In genomic region chr7:66146701-66147100, GRCh38 we compare ENCODE assay signal across 11 cellular contexts. TPM values are rescaled to one million over a fixed set of nuclear protein-coding genes. Genes with fewer than 3 reads are reported as not detected.
DNase-seq lines count a peak whose midpoint lies in the region; ATAC-seq, FAIRE-seq and TF ChIP-seq lines count a peak whose summit lies in the region.
"Had no signal": no experiment of that assay in that cellular context is flagged by ENCODE, and none has a peak within 500 bp of the region (broad histone marks: within the 10 kb centered on the region; RNA-seq: fewer than 3 reads in every experiment).

No MANE protein-coding gene starts in this region.

- H3K27me3 Mint-ChIP-seq in CD8-positive, alpha-beta memory T cell, result no peaks in the 10 kb centered on the region
- H3K27me3 Mint-ChIP-seq: naive thymus-derived CD4-positive, alpha-beta T cell had no signal

- no peak overlapping the region for H3K4me2 ChIP-seq in K562 (ENCODE audit: insufficient read depth, low read length)

- BruUV-seq in K562 (replicated peaks; lab: Mats Ljungman, UMichigan), result TSS peak; percentile 27

- H2AFZ ChIP-seq in K562 (ENCODE audit: low read depth, low read length), result no peak overlapping the region

- no peaks in the 10 kb centered on the region for H3K9me1 ChIP-seq in K562 (ENCODE audit: control insufficient read depth, insufficient read depth, low read length)

- no peak for FAIRE-seq in K562 (lab: Jason Lieb, UNC)
- FAIRE-seq: colon had no signal

- H3K9ac ChIP-seq in K562 (ENCODE audit: insufficient read depth in 1 of 2, low read depth in 2 of 2, low read length in 2 of 2) (no peak overlapping the region), mucosa of stomach (ENCODE audit: low read length) (peak overlapping the region; percentile 12)

- H3K27ac ChIP-seq in CD8-positive, alpha-beta memory T cell (ENCODE audit: low read depth, low read length), result no peak overlapping the region
- no peak overlapping the region for H3K27ac ChIP-seq in K562 (ENCODE audit: extremely low read depth, low read depth, low read length)

- no peak for TF ChIP-seq POLR2A in K562 (conservative IDR thresholded peaks at IDR 0.05)

- H3K4me1 ChIP-seq in CD8-positive, alpha-beta memory T cell (ENCODE audit: insufficient read depth, low read length), result peaks cover 12% of the 10 kb centered on the region
- no peaks in the 10 kb centered on the region; a peak in 2 of 5 replicates for H3K4me1 ChIP-seq in K562 (replicated peaks in 1 of 2; ENCODE audit: control insufficient read depth in 2 of 2, insufficient read depth in 2 of 2, low read length in 2 of 2)
- H3K4me1 ChIP-seq in mucosa of stomach (ENCODE audit: control insufficient read depth, insufficient read depth, low read length), result peaks cover 9% of the 10 kb centered on the region

- in situ Hi-C loops in K562 (cut with MboI), result no loop called here

- H3K36me3 Mint-ChIP-seq in CD8-positive, alpha-beta memory T cell, result peaks cover 14 to 82% (median 21%) of the 10 kb centered on the region in 3 donors

- TF ChIP-seq CTCF in K562 (IDR thresholded peaks at IDR 0.05 in 2 of 3, conservative IDR thresholded peaks at IDR 0.05 in 1 of 3; ENCODE audit: insufficient read depth in 2 of 3, low read depth in 1 of 3, low read length in 3 of 3), result no peak

- DNase-seq in CD8-positive, alpha-beta memory T cell, result no peak
- DNase-seq in M059J (ENCODE audit: low read depth) (peak; percentile 57), K562 (ENCODE audit: extremely low read depth in 1 of 4, low spot score in 3 of 4) (no peak), KG1 (lab: John Stamatoyannopoulos, UW) (no peak), AML-193 (lab: John Stamatoyannopoulos, UW) (no peak)
- DNase-seq in activated naive CD4-positive, alpha-beta T cell (lab: John Stamatoyannopoulos, UW), result no peak
- DNase-seq: naive thymus-derived CD4-positive, alpha-beta T cell; substantia nigra had no signal

- ATAC-seq in K562, result no peak
- ATAC-seq in HG03039 (IDR thresholded peaks at IDR 0.05; ENCODE audit: unreplicated experiment), result no peak
- ATAC-seq: naive thymus-derived CD4-positive, alpha-beta T cell had no signal

- peaks cover 29% of the 10 kb centered on the region for H3K36me3 ChIP-seq in CD8-positive, alpha-beta memory T cell (ENCODE audit: insufficient read depth, low read length)
- peaks cover 96% of the 10 kb centered on the region for H3K36me3 ChIP-seq in K562 (ENCODE audit: control insufficient read depth, insufficient read depth, low read length)
- H3K36me3 ChIP-seq in mucosa of stomach (ENCODE audit: control insufficient read depth, insufficient read depth, low read length), result peaks cover 10% of the 10 kb centered on the region

- no peaks in the 10 kb centered on the region for H3K9me3 Mint-ChIP-seq in CD8-positive, alpha-beta memory T cell
- H3K9me3 Mint-ChIP-seq: naive thymus-derived CD4-positive, alpha-beta T cell had no signal

- CTCF ChIA-PET in CD8-positive, alpha-beta memory T cell (lab: Charles Lee), result interaction anchor here (0.6 kb wide), 1 partner anchor 363 kb away, joined by 3 read pairs; no protein-coding TSS in a partner anchor
- CTCF ChIA-PET in K562 (lab: Yijun Ruan, JAX; ENCODE audit: low intra/inter-chr PET ratio), result no interaction called here

- no peak for TF ChIP-seq RAD21 in K562 (CRISPR knock-in tag; conservative IDR thresholded peaks at IDR 0.05 in 1 of 2, IDR thresholded peaks at IDR 0.05 in 1 of 2)

- peaks cover 30 to 47% (median 46%) of the 10 kb centered on the region in 3 donors for H3K4me1 Mint-ChIP-seq in CD8-positive, alpha-beta memory T cell

- peak overlapping the region in 6 of 8 donors; percentile 1 to 61 (median 26) for H3K27ac Mint-ChIP-seq in CD8-positive, alpha-beta memory T cell

- H3K27me3 ChIP-seq in CD8-positive, alpha-beta memory T cell (ENCODE audit: insufficient read depth, low read length, poor library complexity, severe bottlenecking), result no peaks in the 10 kb centered on the region
- H3K27me3 ChIP-seq in K562 (ENCODE audit: control insufficient read depth in 2 of 2, insufficient read depth in 2 of 2, low read length in 2 of 2), result no peaks in the 10 kb centered on the region
- no peaks in the 10 kb centered on the region for H3K27me3 ChIP-seq in mucosa of stomach (ENCODE audit: control insufficient read depth, insufficient read depth, low read length)

- TF ChIP-seq EP300 in K562 (IDR thresholded peaks at IDR 0.05; ENCODE audit: low read length), result no peak

- POLR2A ChIA-PET in CD8-positive, alpha-beta memory T cell (lab: Charles Lee), result no interaction called here
- POLR2A ChIA-PET in K562 (lab: Yijun Ruan, JAX), result interaction anchor here (0.6 to 0.9 kb wide), 3 partner anchors 10 to 737 kb away, joined by 3 to 5 read pairs (median 3); no protein-coding TSS in a partner anchor

- H3K4me3 Mint-ChIP-seq in CD8-positive, alpha-beta memory T cell, result peak overlapping the region in 1 of 7 donors; percentile 26
- H3K4me3 Mint-ChIP-seq: naive thymus-derived CD4-positive, alpha-beta T cell had no signal

- peaks cover 17% of the 10 kb centered on the region; the same call in 2 of the 3 replicates for H3K79me2 ChIP-seq in K562 (ENCODE audit: control insufficient read depth, insufficient read depth, low read length)

- intact Hi-C loops in K562 (cut with micrococcal nuclease), result no loop called here

- H4K20me1 ChIP-seq in K562 (replicated peaks; ENCODE audit: control insufficient read depth, insufficient read depth, low read length), result peaks cover 18% of the 10 kb centered on the region

- 85% methylated on average over 5 of the region's 5 CpGs for WGBS in K562 (ENCODE audit: insufficient coverage, low coverage, missing lambda C conversion rate)

- H3K4me3 ChIP-seq in CD8-positive, alpha-beta memory T cell (ENCODE audit: low read length), result no peak overlapping the region
- H3K4me3 ChIP-seq in K562, result no peak overlapping the region
- H3K4me3 ChIP-seq in mucosa of stomach (ENCODE audit: low read length), result no peak overlapping the region

- H3K9me3 ChIP-seq in CD8-positive, alpha-beta memory T cell (ENCODE audit: low read length), result no peaks in the 10 kb centered on the region
- H3K9me3 ChIP-seq in K562 (replicated peaks; ENCODE audit: control insufficient read depth, insufficient read depth, low read depth, low read length), result no peaks in the 10 kb centered on the region
- H3K9me3 ChIP-seq in mucosa of stomach (ENCODE audit: control insufficient read depth, low read length), result no peaks in the 10 kb centered on the region

TF ChIP-seq in K562, 482 proteins besides CTCF, POLR2A, EP300 and RAD21 (continues in another document):
- no peak for TF ChIP-seq TEAD4 (IDR thresholded peaks at IDR 0.05; ENCODE audit: low read length)
- TF ChIP-seq TEAD4 (CRISPR knock-in tag; IDR thresholded peaks at IDR 0.05; ENCODE audit: borderline replicate concordance), result no peak
- TF ChIP-seq ELF2 (CRISPR knock-in tag; IDR thresholded peaks at IDR 0.05), result no peak
- TF ChIP-seq ZNF586 (CRISPR knock-in tag; conservative IDR thresholded peaks at IDR 0.05), result no peak

RNA-seq across cellular contexts. Expression of gene CRCP, which starts 32.1 kb away (rescaled TPM):
- total RNA-seq in CD8-positive, alpha-beta memory T cell, result 10 to 100 TPM; 34.1 to 35.4 TPM
- polyA plus RNA-seq in CD8-positive, alpha-beta memory T cell, result 33.7 TPM
- total RNA-seq in M059J (2014; rRNA removed; shearing (Covaris generic)), result 50.0 and 59.0 TPM in 2 replicates
- total RNA-seq in K562 (2011; cell fraction: chromatin; rRNA removed; ENCODE audit: low replicate concordance), result 53.3 and 55.2 TPM in 2 replicates
- 32.0 and 38.2 TPM in 2 replicates for total RNA-seq in K562 (2011; cell fraction: nucleolus; rRNA removed)
- 41.5 and 59.3 TPM in 2 replicates for total RNA-seq in K562 (2011; cell fraction: nucleoplasm; rRNA removed)
- 46.7 and 51.4 TPM in 2 replicates for total RNA-seq in K562 (2014; rRNA removed)
- 43.0 and 44.2 TPM in 2 replicates for total RNA-seq in K562 (2014; rRNA removed; fragmentation: Illumina TruSeq; extraction: Trizol)
- total RNA-seq in K562 (2015; rRNA removed; fragmentation: Illumina TruSeq; extraction: Trizol), result 51.9 and 55.0 TPM in 2 replicates
- 43.0 and 43.4 TPM in 2 replicates for total RNA-seq in K562 (2021)
- 28.6 and 41.0 TPM in 2 replicates for polyA plus RNA-seq in K562 (2011; rRNA removed)
- polyA plus RNA-seq in K562 (2011; cell fraction: cytosol; rRNA removed), result 25.7 and 28.0 TPM in 2 replicates
- polyA plus RNA-seq in K562 (2011; cell fraction: nucleus; rRNA removed), result 13.5 and 15.3 TPM in 2 replicates
- 33.7 and 63.4 TPM in 2 replicates for polyA plus RNA-seq in K562 (2012)
- polyA plus RNA-seq in K562 (2014; fragmentation: Illumina TruSeq; extraction: Trizol), result 45.3 and 58.3 TPM in 2 replicates
- 10 to 100 TPM; 22.1 to 26.1 TPM for polyA plus RNA-seq in K562 (2014; fragmentation: Nextera tagmentation; extraction: Ambion mirVana)
- polyA plus RNA-seq in K562 (2014; rRNA removed), result 46.1 and 51.2 TPM in 2 replicates
- 45.3 and 57.0 TPM in 2 replicates for polyA minus RNA-seq in K562 (2011; rRNA and poly(A)+ RNA removed)
- 35.5 and 37.0 TPM in 2 replicates for polyA minus RNA-seq in K562 (2011; cell fraction: cytosol; rRNA and poly(A)+ RNA removed)
- 11.7 and 15.6 TPM in 2 replicates for polyA minus RNA-seq in K562 (2011; cell fraction: nucleus; rRNA and poly(A)+ RNA removed)

RNA-seq across cellular contexts. Expression of gene TPST1, which starts 58.4 kb away (rescaled TPM):
- total RNA-seq in CD8-positive, alpha-beta memory T cell, result 1 to 10 TPM; 1.7 to 1.9 TPM
- polyA plus RNA-seq in CD8-positive, alpha-beta memory T cell, result 2.7 TPM
- 44.2 and 61.0 TPM in 2 replicates for total RNA-seq in M059J (2014; rRNA removed; shearing (Covaris generic))
- 14.2 and 17.0 TPM in 2 replicates for total RNA-seq in K562 (2011; cell fraction: chromatin; rRNA removed; ENCODE audit: low replicate concordance)
- total RNA-seq in K562 (2011; cell fraction: nucleolus; rRNA removed), result 6.0 and 9.9 TPM in 2 replicates
- total RNA-seq in K562 (2011; cell fraction: nucleoplasm; rRNA removed), result 10.0 and 11.1 TPM in 2 replicates
- total RNA-seq in K562 (2014; rRNA removed), result 0.41 and 0.49 TPM in 2 replicates
- 0.65 and 1.0 TPM in 2 replicates for total RNA-seq in K562 (2014; rRNA removed; fragmentation: Illumina TruSeq; extraction: Trizol)
- 0.34 and 0.43 TPM in 2 replicates for total RNA-seq in K562 (2015; rRNA removed; fragmentation: Illumina TruSeq; extraction: Trizol)
- total RNA-seq in K562 (2021), result 0.53 and 1.0 TPM in 2 replicates
- polyA plus RNA-seq in K562 (2011; rRNA removed), result 1.5 and 2.2 TPM in 2 replicates
- polyA plus RNA-seq in K562 (2011; cell fraction: cytosol; rRNA removed), result 0.43 and 0.63 TPM in 2 replicates
- 0.70 and 1.3 TPM in 2 replicates for polyA plus RNA-seq in K562 (2011; cell fraction: nucleus; rRNA removed)
- 0.35 and 0.58 TPM in 2 replicates for polyA plus RNA-seq in K562 (2012)
- 0.58 and 0.76 TPM in 2 replicates for polyA plus RNA-seq in K562 (2014; fragmentation: Illumina TruSeq; extraction: Trizol)
- polyA plus RNA-seq in K562 (2014; fragmentation: Nextera tagmentation; extraction: Ambion mirVana), result under 1 TPM; 0.15 to 0.30 TPM
- 1.2 and 2.8 TPM in 2 replicates for polyA plus RNA-seq in K562 (2014; rRNA removed)
- polyA minus RNA-seq in K562 (2011; rRNA and poly(A)+ RNA removed), result 3.7 and 4.8 TPM in 2 replicates
- 1.0 and 1.9 TPM in 2 replicates for polyA minus RNA-seq in K562 (2011; cell fraction: cytosol; rRNA and poly(A)+ RNA removed)
- polyA minus RNA-seq in K562 (2011; cell fraction: nucleus; rRNA and poly(A)+ RNA removed), result 1.9 and 5.9 TPM in 2 replicates
